Comparison of ENCODE assay signal across 23 cellular contexts in the genomic region with DNA sequence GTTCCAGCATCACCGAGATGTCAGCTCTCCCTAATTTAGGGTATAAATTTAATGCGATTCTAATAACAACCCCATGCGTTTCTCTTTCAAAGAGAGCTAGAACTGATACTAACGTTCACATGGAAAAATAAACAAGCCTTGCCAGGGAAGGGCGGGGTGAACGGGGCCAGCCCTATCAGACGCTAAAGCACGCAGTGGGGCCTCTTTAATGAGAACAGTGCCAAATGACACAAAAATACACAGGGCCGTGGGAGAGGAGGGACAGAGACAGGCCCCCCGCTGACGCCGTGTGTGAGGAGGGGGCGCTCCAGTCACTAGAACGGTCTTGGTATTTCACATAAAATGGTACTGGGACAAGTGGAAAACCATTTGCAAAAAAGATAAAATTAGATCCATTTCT.
"Had no signal": no experiment of that assay in that cellular context is flagged by ENCODE, and none has a peak within 500 bp of the region (broad histone marks: within the 10 kb centered on the region; RNA-seq: fewer than 3 reads in every experiment).

No MANE protein-coding gene starts in this region.

- H3K27me3 ChIP-seq: foreskin keratinocyte had no signal

- H3K4me1 ChIP-seq: foreskin keratinocyte, left lung, lower lobe of right lung, tibial nerve had no signal

- H3K9me3 ChIP-seq: lower lobe of right lung had no signal

- H3K27ac ChIP-seq: esophagus muscularis mucosa, foreskin keratinocyte, heart right ventricle, left lung, lower lobe of right lung, stomach, tibial nerve had no signal

- DNase-seq: activated CD4-positive, alpha-beta T cell treated with anti-CD3 and anti-CD28 coated beads for 48 hours; activated CD4-positive, alpha-beta T cell treated with anti-CD3 and anti-CD28 coated beads, Interleukin-2, amount 50 U/mL, for 48 hours; activated CD8-positive, alpha-beta memory T cell treated with anti-CD3 and anti-CD28 coated beads for 24 hours; activated effector memory CD4-positive, alpha-beta T cell treated with anti-CD3 and anti-CD28 coated beads, Interleukin-2, amount 50 U/mL, for 16 hours; activated naive CD4-positive, alpha-beta T cell treated with anti-CD3 and anti-CD28 coated beads for 36 hours; activated naive CD8-positive, alpha-beta T cell treated with anti-CD3 and anti-CD28 coated beads, Interleukin-2, amount 10 ng/mL, durations not matched to agents 7 days and 5 days; activated T-cell treated with anti-CD3 and anti-CD28 coated beads, Interleukin-2, amount 50 U/mL, for 1 hour; caudate nucleus; foreskin keratinocyte; heart right ventricle; kidney glomerular epithelial cell; left lung; lower lobe of right lung; mesenchymal stem cell; naive thymus-derived CD8-positive, alpha-beta T cell; stimulated activated CD4-positive, alpha-beta T cell treated with anti-CD3 and anti-CD28 coated beads, Interleukin-15, amount 100 ng/mL, for 24 hours; stimulated activated CD4-positive, alpha-beta T cell treated with anti-CD3 and anti-CD28 coated beads, Interleukin-2, amount 100 ng/mL, for 24 hours; stimulated activated naive B cell treated with anti-CD40 and anti-IgM and Interleukin-4, amounts not matched to agents 10 μg/mL and 1 μg/mL and 100 μg/mL, for 72 hours; stomach; T-helper 1 cell had no signal

- H3K4me3 ChIP-seq: esophagus muscularis mucosa, heart right ventricle, left lung, lower lobe of right lung, stomach, tibial nerve had no signal

- ATAC-seq: activated CD4-positive, CD25-positive, alpha-beta regulatory T cell treated with anti-CD3 and anti-CD28 coated beads, Interleukin-2, amount 50 U/mL, for 24 hours; foreskin keratinocyte; heart right ventricle; left lung; lower lobe of right lung; naive thymus-derived CD8-positive, alpha-beta T cell; stimulated activated naive B cell treated with anti-CD40 and anti-IgM and Interleukin-4, amounts not matched to agents 10 μg/mL and 1 μg/mL and 100 μg/mL, for 72 hours had no signal

- H3K36me3 ChIP-seq: esophagus muscularis mucosa, heart right ventricle, left lung, lower lobe of right lung, stomach, tibial nerve had no signal
